Comparison of ENCODE assay signal across 1 cellular context in genomic region chr11:68314886-68315580, GRCh38.
TF ChIP-seq lines count a peak whose summit lies in the region.

No MANE protein-coding gene starts in this region.

TF ChIP-seq in HCT116, 20 proteins besides CTCF, POLR2A, EP300 and RAD21:
- TF ChIP-seq, protein P1, sequence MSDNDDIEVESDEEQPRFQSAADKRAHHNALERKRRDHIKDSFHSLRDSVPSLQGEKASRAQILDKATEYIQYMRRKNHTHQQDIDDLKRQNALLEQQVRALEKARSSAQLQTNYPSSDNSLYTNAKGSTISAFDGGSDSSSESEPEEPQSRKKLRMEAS (IDR thresholded peaks at IDR 0.05): peak; percentile 24; the same call in 1 of the 2 replicates
- TF ChIP-seq POLR2AphosphoS5 (IDR thresholded peaks at IDR 0.05; ENCODE audit: low read depth, low read length): peak; percentile 41; the same call in 1 of the 2 replicates
- TF ChIP-seq ZNF274 (IDR thresholded peaks at IDR 0.05; ENCODE audit: low read depth, low read length): no peak
- TF ChIP-seq, protein P2, sequence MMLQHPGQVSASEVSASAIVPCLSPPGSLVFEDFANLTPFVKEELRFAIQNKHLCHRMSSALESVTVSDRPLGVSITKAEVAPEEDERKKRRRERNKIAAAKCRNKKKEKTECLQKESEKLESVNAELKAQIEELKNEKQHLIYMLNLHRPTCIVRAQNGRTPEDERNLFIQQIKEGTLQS (IDR thresholded peaks at IDR 0.05): no peak
- TF ChIP-seq SIN3A (IDR thresholded peaks at IDR 0.05; ENCODE audit: low read depth): no peak; the same call in 1 of the 2 replicates
- no peak for TF ChIP-seq SRF (IDR thresholded peaks at IDR 0.05; ENCODE audit: low read depth)
- TF ChIP-seq JUND (IDR thresholded peaks at IDR 0.05): no peak
- TF ChIP-seq, protein P3, sequence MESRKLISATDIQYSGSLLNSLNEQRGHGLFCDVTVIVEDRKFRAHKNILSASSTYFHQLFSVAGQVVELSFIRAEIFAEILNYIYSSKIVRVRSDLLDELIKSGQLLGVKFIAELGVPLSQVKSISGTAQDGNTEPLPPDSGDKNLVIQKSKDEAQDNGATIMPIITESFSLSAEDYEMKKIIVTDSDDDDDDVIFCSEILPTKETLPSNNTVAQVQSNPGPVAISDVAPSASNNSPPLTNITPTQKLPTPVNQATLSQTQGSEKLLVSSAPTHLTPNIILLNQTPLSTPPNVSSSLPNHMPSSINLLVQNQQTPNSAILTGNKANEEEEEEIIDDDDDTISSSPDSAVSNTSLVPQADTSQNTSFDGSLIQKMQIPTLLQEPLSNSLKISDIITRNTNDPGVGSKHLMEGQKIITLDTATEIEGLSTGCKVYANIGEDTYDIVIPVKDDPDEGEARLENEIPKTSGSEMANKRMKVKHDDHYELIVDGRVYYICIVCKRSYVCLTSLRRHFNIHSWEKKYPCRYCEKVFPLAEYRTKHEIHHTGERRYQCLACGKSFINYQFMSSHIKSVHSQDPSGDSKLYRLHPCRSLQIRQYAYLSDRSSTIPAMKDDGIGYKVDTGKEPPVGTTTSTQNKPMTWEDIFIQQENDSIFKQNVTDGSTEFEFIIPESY (IDR thresholded peaks at IDR 0.05; ENCODE audit: extremely low read depth, insufficient replicate concordance, low read length): no peak
